23 cellular contexts compared by ENCODE assay signal in the genomic region with DNA sequence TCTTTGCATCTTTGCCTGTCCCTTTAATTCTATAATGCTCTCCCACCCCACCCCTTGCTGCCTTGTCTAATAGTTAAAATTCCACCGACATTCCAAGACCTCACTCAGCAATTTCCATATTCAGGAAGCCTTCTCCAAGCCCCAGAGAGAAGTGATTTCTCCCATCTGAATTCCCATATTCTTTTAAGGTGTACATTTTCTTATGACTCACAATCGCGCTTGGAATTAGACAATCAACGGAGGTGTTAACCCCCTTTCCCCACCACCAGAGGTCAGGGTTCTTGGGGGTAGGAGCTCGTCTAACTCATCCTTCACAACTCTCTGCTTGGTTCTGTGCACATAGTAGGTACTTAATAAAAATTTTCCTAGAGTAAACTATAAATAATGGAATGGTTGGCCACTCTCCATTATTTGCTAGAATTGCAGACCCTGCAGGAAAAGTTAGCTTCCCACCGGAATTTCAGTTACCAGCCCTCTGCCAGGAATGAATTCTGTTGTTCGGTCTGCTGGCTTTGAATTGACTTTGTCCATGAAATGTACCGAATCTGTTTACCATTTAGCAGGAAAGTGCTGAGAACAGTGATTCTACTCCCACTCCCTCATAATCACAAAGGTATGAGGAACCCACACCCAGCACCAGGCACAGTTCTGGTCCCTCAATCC. TPM values are rescaled to one million over a fixed set of nuclear protein-coding genes. Genes with fewer than 3 reads are reported as not detected.
A peak's percentile ranks its signal among the peaks of the same experiment; 100 is the strongest.
DNase-seq lines count a peak whose midpoint lies in the region; ATAC-seq and TF ChIP-seq lines count a peak whose summit lies in the region.
"Had no signal": no experiment of that assay in that cellular context is flagged by ENCODE, and none has a peak within 500 bp of the region (broad histone marks: within the 10 kb centered on the region; RNA-seq: fewer than 3 reads in every experiment).

No MANE protein-coding gene starts in this region.

- TF ChIP-seq RAD21 in SK-N-SH (IDR thresholded peaks at IDR 0.05; ENCODE audit: low read length) = no peak

- TF ChIP-seq CTCF in SK-N-SH (IDR thresholded peaks at IDR 0.05) = peak; percentile 22; the same call in 1 of the 2 replicates
- peak; percentile 13 for TF ChIP-seq CTCF in astrocyte of the cerebellum (IDR thresholded peaks at IDR 0.05; ENCODE audit: low read depth, low read length, missing control alignments)

- H3K4me3 ChIP-seq in SK-N-SH (ENCODE audit: low read depth in 2 of 2, low read length in 1 of 2) (no peak overlapping the region), astrocyte of the cerebellum (ENCODE audit: low read depth, low read length) (no peak overlapping the region)
- H3K4me3 ChIP-seq: gastroesophageal sphincter, lung, psoas muscle, SK-N-MC, thoracic aorta had no signal

- no peaks in the 10 kb centered on the region for H3K9me3 ChIP-seq in SK-N-SH
- H3K9me3 ChIP-seq: gastroesophageal sphincter, psoas muscle, thoracic aorta had no signal

- no peaks in the 10 kb centered on the region for H3K9me2 ChIP-seq in SK-N-SH

- WGBS in SK-N-SH (ENCODE audit: low lambda C conversion rate) = 77% methylated on average over 8 of the region's 8 CpGs

- no peak overlapping the region for H3K9ac ChIP-seq in SK-N-SH

- POLR2A ChIA-PET in SK-N-SH (lab: Yijun Ruan, JAX) = no interaction called here

- H3K27ac Mint-ChIP-seq in immature natural killer cell = no peak overlapping the region
- H3K27ac Mint-ChIP-seq: activated naive CD8-positive, alpha-beta T cell; CD14-positive monocyte; naive B cell had no signal

- no peak for DNase-seq in SK-N-SH
- no peak for DNase-seq in astrocyte of the cerebellum (ENCODE audit: low read depth)
- DNase-seq in kidney tubule cell (ENCODE audit: low spot score) = peak; percentile 82
- DNase-seq in NCI-H2171 (lab: John Stamatoyannopoulos, UW) = no peak
- no peak for DNase-seq in immature natural killer cell
- no peak for DNase-seq in NCI-H774 (lab: John Stamatoyannopoulos, UW)
- DNase-seq: activated CD4-positive, CD25-positive, alpha-beta regulatory T cell treated with anti-CD3 and anti-CD28 coated beads, Interleukin-2, amount 50 U/mL, for 72 hours; activated CD8-positive, alpha-beta memory T cell treated with anti-CD3 and anti-CD28 coated beads for 24 hours; GOT3; naive B cell; NCI-H1048; psoas muscle; T1000 had no signal

- CTCF ChIA-PET in SK-N-SH (lab: Yijun Ruan, JAX) = interaction anchor here (1.1 to 1.2 kb wide), 2 partner anchors 17 to 94 kb away, joined by 3 read pairs; no protein-coding TSS in a partner anchor

- no peaks in the 10 kb centered on the region for H3K4me1 Mint-ChIP-seq in immature natural killer cell

- H4K20me1 ChIP-seq in SK-N-SH (ENCODE audit: insufficient read depth) = no peaks in the 10 kb centered on the region

- no peaks in the 10 kb centered on the region for H3F3A ChIP-seq in SK-N-SH (replicated peaks; ENCODE audit: insufficient read depth)

- no peaks in the 10 kb centered on the region; the same call in 1 of the 2 replicates for H3K27me3 ChIP-seq in SK-N-SH (ENCODE audit: insufficient read depth)

- no peaks in the 10 kb centered on the region; a peak in 1 of 4 replicates for H3K4me1 ChIP-seq in SK-N-SH (ENCODE audit: control insufficient read depth in 1 of 2, insufficient read depth in 2 of 2, low read depth in 1 of 2, low read length in 1 of 2)
- H3K4me1 ChIP-seq: psoas muscle had no signal

- no peaks in the 10 kb centered on the region for H3K79me2 ChIP-seq in SK-N-SH (ENCODE audit: insufficient read depth)

- H3K4me2 ChIP-seq in SK-N-SH = no peak overlapping the region

- ATAC-seq in SK-N-SH treated with all-trans-retinoic acid at 6 μM for 48 hours (no peak), GM18502 (IDR thresholded peaks at IDR 0.05; ENCODE audit: poor library complexity, unreplicated experiment) (no peak)
- ATAC-seq: esophagus mucosa, gastroesophageal sphincter, Panc1, psoas muscle had no signal

- H2AFZ ChIP-seq in SK-N-SH (ENCODE audit: low read depth) = no peak overlapping the region

- no peak overlapping the region for H3K27ac ChIP-seq in SK-N-SH (ENCODE audit: low read depth in 2 of 2, low read length in 1 of 2)
- H3K27ac ChIP-seq: gastroesophageal sphincter, psoas muscle, SK-N-MC, thoracic aorta had no signal

- H3K36me3 ChIP-seq in SK-N-SH (replicated peaks in 1 of 2; ENCODE audit: control insufficient read depth in 1 of 2, insufficient read depth in 2 of 2, low read length in 1 of 2) = no peaks in the 10 kb centered on the region
- H3K36me3 ChIP-seq: gastroesophageal sphincter, thoracic aorta had no signal

- no peak for TF ChIP-seq EP300 in SK-N-SH (IDR thresholded peaks at IDR 0.05; ENCODE audit: borderline replicate concordance in 1 of 2, low read depth in 1 of 2, low read length in 1 of 2)

- no peaks in the 10 kb centered on the region for H3K36me3 Mint-ChIP-seq in immature natural killer cell
- H3K36me3 Mint-ChIP-seq: activated naive CD8-positive, alpha-beta T cell; naive B cell had no signal

- no peaks in the 10 kb centered on the region for H3K9me3 Mint-ChIP-seq in immature natural killer cell
- H3K9me3 Mint-ChIP-seq: naive B cell had no signal

- no peak overlapping the region for H3K4me3 Mint-ChIP-seq in immature natural killer cell
- H3K4me3 Mint-ChIP-seq: activated naive CD8-positive, alpha-beta T cell; CD14-positive monocyte; naive B cell had no signal

- H3K27me3 Mint-ChIP-seq in immature natural killer cell (ENCODE audit: low read depth in 3 of 3) = peaks cover 0 to 8% (median 5%) of the 10 kb centered on the region in 3 donors

- in situ Hi-C loops in astrocyte of the cerebellum (cut with HindIII; ENCODE audit: low sequenced_read_pairs) = no loop called here

TF ChIP-seq in SK-N-SH, 30 proteins besides CTCF, POLR2A, EP300 and RAD21:
- TF ChIP-seq RCOR1 (IDR thresholded peaks at IDR 0.05; ENCODE audit: low read length) = no peak
- TF ChIP-seq TCF12 (IDR thresholded peaks at IDR 0.05) = no peak
- TF ChIP-seq NFIC (IDR thresholded peaks at IDR 0.05; ENCODE audit: borderline replicate concordance) = no peak
- no peak for TF ChIP-seq SMC3 (IDR thresholded peaks at IDR 0.05; ENCODE audit: low read depth, low read length)
- no peak for TF ChIP-seq YY1 (IDR thresholded peaks at IDR 0.05; ENCODE audit: low read depth)

TF ChIP-seq in SK-N-SH treated with all-trans-retinoic acid at 6 μM for 48 hours, 23 proteins besides CTCF, POLR2A, EP300 and RAD21 (continues in another document):
- TF ChIP-seq GLIS3 (CRISPR knock-in tag; IDR thresholded peaks at IDR 0.05) = no peak
- TF ChIP-seq SNAI2 (CRISPR knock-in tag; IDR thresholded peaks at IDR 0.05) = no peak
- TF ChIP-seq, protein P1, sequence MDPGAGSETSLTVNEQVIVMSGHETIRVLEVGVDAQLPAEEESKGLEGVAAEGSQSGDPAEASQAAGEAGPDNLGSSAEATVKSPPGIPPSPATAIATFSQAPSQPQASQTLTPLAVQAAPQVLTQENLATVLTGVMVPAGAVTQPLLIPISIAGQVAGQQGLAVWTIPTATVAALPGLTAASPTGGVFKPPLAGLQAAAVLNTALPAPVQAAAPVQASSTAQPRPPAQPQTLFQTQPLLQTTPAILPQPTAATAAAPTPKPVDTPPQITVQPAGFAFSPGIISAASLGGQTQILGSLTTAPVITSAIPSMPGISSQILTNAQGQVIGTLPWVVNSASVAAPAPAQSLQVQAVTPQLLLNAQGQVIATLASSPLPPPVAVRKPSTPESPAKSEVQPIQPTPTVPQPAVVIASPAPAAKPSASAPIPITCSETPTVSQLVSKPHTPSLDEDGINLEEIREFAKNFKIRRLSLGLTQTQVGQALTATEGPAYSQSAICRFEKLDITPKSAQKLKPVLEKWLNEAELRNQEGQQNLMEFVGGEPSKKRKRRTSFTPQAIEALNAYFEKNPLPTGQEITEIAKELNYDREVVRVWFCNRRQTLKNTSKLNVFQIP (CRISPR knock-in tag; IDR thresholded peaks at IDR 0.05; ENCODE audit: borderline replicate concordance, low read depth) = no peak
- TF ChIP-seq ZC3H10 (CRISPR knock-in tag; IDR thresholded peaks at IDR 0.05) = no peak
- TF ChIP-seq, protein P2, sequence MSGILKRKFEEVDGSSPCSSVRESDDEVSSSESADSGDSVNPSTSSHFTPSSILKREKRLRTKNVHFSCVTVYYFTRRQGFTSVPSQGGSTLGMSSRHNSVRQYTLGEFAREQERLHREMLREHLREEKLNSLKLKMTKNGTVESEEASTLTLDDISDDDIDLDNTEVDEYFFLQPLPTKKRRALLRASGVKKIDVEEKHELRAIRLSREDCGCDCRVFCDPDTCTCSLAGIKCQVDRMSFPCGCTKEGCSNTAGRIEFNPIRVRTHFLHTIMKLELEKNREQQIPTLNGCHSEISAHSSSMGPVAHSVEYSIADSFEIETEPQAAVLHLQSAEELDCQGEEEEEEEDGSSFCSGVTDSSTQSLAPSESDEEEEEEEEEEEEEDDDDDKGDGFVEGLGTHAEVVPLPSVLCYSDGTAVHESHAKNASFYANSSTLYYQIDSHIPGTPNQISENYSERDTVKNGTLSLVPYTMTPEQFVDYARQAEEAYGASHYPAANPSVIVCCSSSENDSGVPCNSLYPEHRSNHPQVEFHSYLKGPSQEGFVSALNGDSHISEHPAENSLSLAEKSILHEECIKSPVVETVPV (CRISPR knock-in tag; IDR thresholded peaks at IDR 0.05) = no peak
- TF ChIP-seq ZFP3 (CRISPR knock-in tag; IDR thresholded peaks at IDR 0.05) = no peak
- TF ChIP-seq, protein P3, sequence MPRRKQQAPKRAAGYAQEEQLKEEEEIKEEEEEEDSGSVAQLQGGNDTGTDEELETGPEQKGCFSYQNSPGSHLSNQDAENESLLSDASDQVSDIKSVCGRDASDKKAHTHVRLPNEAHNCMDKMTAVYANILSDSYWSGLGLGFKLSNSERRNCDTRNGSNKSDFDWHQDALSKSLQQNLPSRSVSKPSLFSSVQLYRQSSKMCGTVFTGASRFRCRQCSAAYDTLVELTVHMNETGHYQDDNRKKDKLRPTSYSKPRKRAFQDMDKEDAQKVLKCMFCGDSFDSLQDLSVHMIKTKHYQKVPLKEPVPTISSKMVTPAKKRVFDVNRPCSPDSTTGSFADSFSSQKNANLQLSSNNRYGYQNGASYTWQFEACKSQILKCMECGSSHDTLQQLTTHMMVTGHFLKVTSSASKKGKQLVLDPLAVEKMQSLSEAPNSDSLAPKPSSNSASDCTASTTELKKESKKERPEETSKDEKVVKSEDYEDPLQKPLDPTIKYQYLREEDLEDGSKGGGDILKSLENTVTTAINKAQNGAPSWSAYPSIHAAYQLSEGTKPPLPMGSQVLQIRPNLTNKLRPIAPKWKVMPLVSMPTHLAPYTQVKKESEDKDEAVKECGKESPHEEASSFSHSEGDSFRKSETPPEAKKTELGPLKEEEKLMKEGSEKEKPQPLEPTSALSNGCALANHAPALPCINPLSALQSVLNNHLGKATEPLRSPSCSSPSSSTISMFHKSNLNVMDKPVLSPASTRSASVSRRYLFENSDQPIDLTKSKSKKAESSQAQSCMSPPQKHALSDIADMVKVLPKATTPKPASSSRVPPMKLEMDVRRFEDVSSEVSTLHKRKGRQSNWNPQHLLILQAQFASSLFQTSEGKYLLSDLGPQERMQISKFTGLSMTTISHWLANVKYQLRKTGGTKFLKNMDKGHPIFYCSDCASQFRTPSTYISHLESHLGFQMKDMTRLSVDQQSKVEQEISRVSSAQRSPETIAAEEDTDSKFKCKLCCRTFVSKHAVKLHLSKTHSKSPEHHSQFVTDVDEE (CRISPR knock-in tag; IDR thresholded peaks at IDR 0.05) = no peak

RNA-seq across cellular contexts. Expression of a gene that starts 5.0 kb away (rescaled TPM):
- 1.1 and 1.3 TPM in 2 replicates for polyA plus RNA-seq in SK-N-SH (2012; rRNA removed)
- polyA plus RNA-seq in SK-N-SH (2012; cell fraction: cytosol; rRNA removed) = 1.3 and 1.4 TPM in 2 replicates
- 0.75 TPM in 2 replicates for polyA plus RNA-seq in SK-N-SH (2012; cell fraction: nucleus; rRNA removed)
- polyA plus RNA-seq in immature natural killer cell = not detected
- polyA plus RNA-seq: CD14-positive monocyte had no signal
